In the genomic region with DNA sequence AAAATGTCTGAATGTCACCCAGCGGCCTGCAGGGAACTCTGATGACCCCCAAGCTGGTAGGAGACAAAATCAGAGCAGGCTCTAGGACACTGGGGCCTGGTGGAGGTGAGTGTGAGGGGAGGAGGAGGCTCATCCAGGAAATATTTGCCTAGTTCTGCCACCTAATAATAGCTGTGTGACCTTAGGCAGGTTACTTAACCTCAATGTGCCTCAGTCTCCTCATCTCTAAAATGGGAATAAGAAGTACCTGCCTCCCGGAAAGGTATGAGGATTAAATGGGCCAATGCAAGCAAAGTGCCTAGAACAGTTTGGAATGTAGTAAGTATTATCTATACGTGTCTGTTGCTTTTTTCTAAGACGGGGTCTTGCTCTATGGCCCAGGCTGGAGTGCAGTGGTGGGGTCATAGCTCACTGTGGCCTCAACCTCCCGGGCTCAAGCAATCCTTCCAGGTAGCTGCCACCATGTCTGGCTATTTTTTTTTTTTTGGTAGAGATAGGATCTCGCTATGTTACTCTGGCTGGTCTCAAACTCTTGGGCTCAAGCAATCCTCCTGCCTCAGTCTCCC, we compare ENCODE assay signal across 17 cellular contexts.
A peak's percentile ranks its signal among the peaks of the same experiment; 100 is the strongest.
DNase-seq lines count a peak whose midpoint lies in the region; ATAC-seq, FAIRE-seq and TF ChIP-seq lines count a peak whose summit lies in the region.
"Had no signal": no experiment of that assay in that cellular context is flagged by ENCODE, and none has a peak within 500 bp of the region (broad histone marks: within the 10 kb centered on the region; RNA-seq: fewer than 3 reads in every experiment).

No MANE protein-coding gene starts in this region.

- no peak overlapping the region for H3K4me3 ChIP-seq in SU-DHL-6 (ENCODE audit: insufficient read depth, low read length, poor library complexity, severe bottlenecking)
- H3K4me3 ChIP-seq in endothelial cell of umbilical vein (replicated peaks in 1 of 3; ENCODE audit: insufficient read depth in 1 of 3, low read depth in 1 of 3, low read length in 3 of 3): no peak overlapping the region
- H3K4me3 ChIP-seq in pancreas: no peak overlapping the region
- H3K4me3 ChIP-seq: upper lobe of right lung had no signal

- H3K9me3 ChIP-seq in SU-DHL-6 (ENCODE audit: insufficient read depth, low read length) (no peaks in the 10 kb centered on the region), endothelial cell of umbilical vein (replicated peaks; ENCODE audit: control insufficient read depth, insufficient read depth, low read length) (no peaks in the 10 kb centered on the region), pancreas (no peaks in the 10 kb centered on the region)
- H3K9me3 ChIP-seq: breast epithelium, upper lobe of right lung had no signal

- FAIRE-seq in endothelial cell of umbilical vein (lab: Jason Lieb, UNC) (no peak), pancreas (lab: Jason Lieb, UNC) (no peak)
- FAIRE-seq: A204.1 had no signal

- dilution Hi-C loops in endothelial cell of umbilical vein (cut with MboI; ENCODE audit: extremely low pct_ligation_motif_present, low sequenced_read_pairs): no loop called here

- peaks cover 47% of the 10 kb centered on the region for H3K4me1 Mint-ChIP-seq in activated naive CD8-positive, alpha-beta T cell (ENCODE audit: low read depth)
- peaks cover 56% of the 10 kb centered on the region for H3K4me1 Mint-ChIP-seq in activated naive CD8-positive, alpha-beta T cell treated with anti-CD3 and anti-CD28 coated beads, Interleukin-2, amount 50 U/mL, for 24 hours
- H3K4me1 Mint-ChIP-seq in type B pancreatic cell (ENCODE audit: unreplicated experiment): peaks cover 49% of the 10 kb centered on the region

- H3K79me2 ChIP-seq in SU-DHL-6 (ENCODE audit: insufficient read depth, low read length): no peaks in the 10 kb centered on the region
- H3K79me2 ChIP-seq in endothelial cell of umbilical vein (ENCODE audit: control insufficient read depth, insufficient read depth, low read length): no peaks in the 10 kb centered on the region

- H3K9me1 ChIP-seq in endothelial cell of umbilical vein (replicated peaks; ENCODE audit: control insufficient read depth, extremely low read depth, insufficient read depth, low read length): no peaks in the 10 kb centered on the region

- H3K9ac ChIP-seq in SU-DHL-6 (ENCODE audit: low read length) (peak overlapping the region; percentile 52), endothelial cell of umbilical vein (replicated peaks; ENCODE audit: extremely low read depth, insufficient read depth, low read length) (no peak overlapping the region)

- H3K36me3 Mint-ChIP-seq in activated naive CD8-positive, alpha-beta T cell: no peaks in the 10 kb centered on the region
- H3K36me3 Mint-ChIP-seq in activated naive CD8-positive, alpha-beta T cell treated with anti-CD3 and anti-CD28 coated beads, Interleukin-2, amount 50 U/mL, for 24 hours (ENCODE audit: low read depth): no peaks in the 10 kb centered on the region
- H3K36me3 Mint-ChIP-seq in type B pancreatic cell: no peaks in the 10 kb centered on the region

- H3K27ac Mint-ChIP-seq in activated naive CD8-positive, alpha-beta T cell: peak overlapping the region; percentile 80
- no peak overlapping the region for H3K27ac Mint-ChIP-seq in activated naive CD8-positive, alpha-beta T cell treated with anti-CD3 and anti-CD28 coated beads, Interleukin-2, amount 50 U/mL, for 24 hours
- peak overlapping the region; percentile 19 for H3K27ac Mint-ChIP-seq in type B pancreatic cell
- H3K27ac Mint-ChIP-seq: H9 had no signal

- no peak for ATAC-seq in activated naive CD8-positive, alpha-beta T cell treated with anti-CD3 and anti-CD28 coated beads, Interleukin-2, amount 50 U/mL, for 24 hours
- no peak for ATAC-seq in pancreas
- ATAC-seq: Right ventricle myocardium inferior had no signal

- WGBS in pancreas, 2 donors: 77 to 83% methylated on average over 6 of the region's 6 CpGs

- POLR2A ChIA-PET in endothelial cell of umbilical vein (lab: Charles Lee): no interaction called here

- CTCF ChIA-PET in endothelial cell of umbilical vein (lab: Charles Lee): interaction anchor here (1.0 to 4.6 kb wide), 11 partner anchors 10 to 328 kb away, joined by 3 to 108 read pairs (median 18); no protein-coding TSS in a partner anchor

- no peaks in the 10 kb centered on the region for H3K9me3 Mint-ChIP-seq in activated naive CD8-positive, alpha-beta T cell (ENCODE audit: low read depth)
- no peaks in the 10 kb centered on the region for H3K9me3 Mint-ChIP-seq in activated naive CD8-positive, alpha-beta T cell treated with anti-CD3 and anti-CD28 coated beads, Interleukin-2, amount 50 U/mL, for 24 hours
- no peaks in the 10 kb centered on the region for H3K9me3 Mint-ChIP-seq in type B pancreatic cell
- H3K9me3 Mint-ChIP-seq: H9 had no signal

- H3K27ac ChIP-seq in SU-DHL-6 (ENCODE audit: low read depth, low read length): peak overlapping the region; percentile 76
- H3K27ac ChIP-seq in endothelial cell of umbilical vein (ENCODE audit: insufficient read depth, low read depth, low read length): peak overlapping the region; percentile 96
- H3K27ac ChIP-seq in pancreas: no peak overlapping the region
- H3K27ac ChIP-seq: breast epithelium, upper lobe of right lung had no signal

- H2AFZ ChIP-seq in SU-DHL-6 (ENCODE audit: low read depth, low read length, severe bottlenecking) (no peak overlapping the region), endothelial cell of umbilical vein (ENCODE audit: low read depth, low read length) (no peak overlapping the region)

- H3K27me3 ChIP-seq in SU-DHL-6 (ENCODE audit: low read length) (no peaks in the 10 kb centered on the region), endothelial cell of umbilical vein (ENCODE audit: control insufficient read depth in 2 of 2, insufficient read depth in 2 of 2, low read length in 2 of 2) (no peaks in the 10 kb centered on the region), pancreas (no peaks in the 10 kb centered on the region)
- H3K27me3 ChIP-seq: breast epithelium, upper lobe of right lung had no signal

- H3K4me3 Mint-ChIP-seq in activated naive CD8-positive, alpha-beta T cell: no peak overlapping the region
- no peak overlapping the region for H3K4me3 Mint-ChIP-seq in activated naive CD8-positive, alpha-beta T cell treated with anti-CD3 and anti-CD28 coated beads, Interleukin-2, amount 50 U/mL, for 24 hours
- H3K4me3 Mint-ChIP-seq in type B pancreatic cell: no peak overlapping the region

- H3F3A ChIP-seq in SU-DHL-6 (ENCODE audit: insufficient read depth): peaks cover 47% of the 10 kb centered on the region

- TF ChIP-seq CTCF in SU-DHL-6 (IDR thresholded peaks at IDR 0.05; ENCODE audit: insufficient read depth, low read length, poor library complexity, severe bottlenecking) (no peak), endothelial cell of umbilical vein (IDR thresholded peaks at IDR 0.05; ENCODE audit: extremely low read depth in 1 of 2, insufficient read depth in 1 of 2, low read depth in 1 of 2, low read length in 2 of 2) (no peak), type B pancreatic cell (conservative IDR thresholded peaks at IDR 0.05) (no peak), pancreas (IDR thresholded peaks at IDR 0.05) (no peak)

- TF ChIP-seq POLR2A in endothelial cell of umbilical vein (IDR thresholded peaks at IDR 0.05; ENCODE audit: low read depth, low read length): no peak

- no peaks in the 10 kb centered on the region for H3K36me3 ChIP-seq in SU-DHL-6 (ENCODE audit: low read length)
- no peaks in the 10 kb centered on the region for H3K36me3 ChIP-seq in endothelial cell of umbilical vein (ENCODE audit: control insufficient read depth in 2 of 2, extremely low read depth in 1 of 2, insufficient read depth in 2 of 2, low read length in 2 of 2)
- H3K36me3 ChIP-seq in pancreas: no peaks in the 10 kb centered on the region
- H3K36me3 ChIP-seq: breast epithelium, upper lobe of right lung had no signal

- H3K4me2 ChIP-seq in SU-DHL-6 (ENCODE audit: low read depth, low read length, poor library complexity, severe bottlenecking) (peak overlapping the region; percentile 65), endothelial cell of umbilical vein (ENCODE audit: insufficient read depth, low read length) (no peak overlapping the region)

- no peaks in the 10 kb centered on the region for H3K9me2 ChIP-seq in SU-DHL-6 (replicated peaks; ENCODE audit: insufficient read depth, low read length)

- peaks cover 39% of the 10 kb centered on the region for H3K4me1 ChIP-seq in endothelial cell of umbilical vein (ENCODE audit: control insufficient read depth, extremely low read depth, insufficient read depth, low read length)
- peaks cover 3 to 6% (median 5%) of the 10 kb centered on the region in 3 donors for H3K4me1 ChIP-seq in pancreas
- H3K4me1 ChIP-seq: breast epithelium had no signal

- H3K27me3 Mint-ChIP-seq in activated naive CD8-positive, alpha-beta T cell: no peaks in the 10 kb centered on the region
- H3K27me3 Mint-ChIP-seq in activated naive CD8-positive, alpha-beta T cell treated with anti-CD3 and anti-CD28 coated beads, Interleukin-2, amount 50 U/mL, for 24 hours: no peaks in the 10 kb centered on the region
- H3K27me3 Mint-ChIP-seq in type B pancreatic cell: peaks cover 12% of the 10 kb centered on the region

- no peak for DNase-seq in activated naive CD8-positive, alpha-beta T cell treated with anti-CD3 and anti-CD28 coated beads, Interleukin-2, amount 50 U/mL, for 24 hours
- DNase-seq in endothelial cell of umbilical vein (ENCODE audit: low read depth, low spot score) (no peak), type B pancreatic cell (ENCODE audit: extremely low spot score, unreplicated experiment) (no peak), pancreas (no peak), GF-D8 (lab: John Stamatoyannopoulos, UW) (no peak)
- DNase-seq in activated CD4-positive, CD25-positive, alpha-beta regulatory T cell (lab: John Stamatoyannopoulos, UW): no peak
- DNase-seq: activated effector memory CD4-positive, alpha-beta T cell treated with Interleukin-2 at 50 U/mL for 16 hours; cortex of kidney; NCI-H1694; retina; upper lobe of right lung had no signal

- intact Hi-C loops in endothelial cell of umbilical vein (cut with micrococcal nuclease): loop anchor here (2.0 kb wide), 1 partner anchor 67 kb away; no protein-coding TSS in a partner anchor
- intact Hi-C loops in pancreas (cut with DNase I): no loop called here

- H4K20me1 ChIP-seq in SU-DHL-6 (ENCODE audit: low read depth, low read length): no peaks in the 10 kb centered on the region
- no peaks in the 10 kb centered on the region for H4K20me1 ChIP-seq in endothelial cell of umbilical vein (replicated peaks; ENCODE audit: control insufficient read depth, extremely low read depth, insufficient read depth, low read length)

- BruUV-seq in endothelial cell of umbilical vein (replicated peaks; lab: Mats Ljungman, UMichigan): no TSS peak

TF ChIP-seq in endothelial cell of umbilical vein, 7 proteins besides CTCF, POLR2A, EP300 and RAD21 (continues in another document):
- TF ChIP-seq FOS (IDR thresholded peaks at IDR 0.05; ENCODE audit: borderline replicate concordance, insufficient read depth, low read length) (no peak), POLR2AphosphoS5 (IDR thresholded peaks at IDR 0.05; ENCODE audit: insufficient read depth, low read depth, low read length) (no peak), JUN (IDR thresholded peaks at IDR 0.05; ENCODE audit: borderline replicate concordance, insufficient read depth, insufficient read length, low read depth) (no peak), MYC (IDR thresholded peaks at IDR 0.05; ENCODE audit: low read depth, low read length) (no peak), EZH2 (IDR thresholded peaks at IDR 0.05; ENCODE audit: borderline replicate concordance, low read depth, low read length, severe bottlenecking) (no peak)

Comparison
In these comparisons a context has a peak if more than half of its experiments do, and no peak if none do; other contexts are left out.
1. H3K27ac ChIP-seq: peak in SU-DHL-6 (single experiment) and endothelial cell of umbilical vein (single experiment); none in pancreas (0 of 4).